Comparison of ENCODE assay signal across 8 cellular contexts in genomic region chr12:11486623-11487444, GRCh38.
DNase-seq lines count a peak whose midpoint lies in the region; ATAC-seq and TF ChIP-seq lines count a peak whose summit lies in the region.

No MANE protein-coding gene starts in this region.

- DNase-seq in AML-193 (lab: John Stamatoyannopoulos, UW) (peak; percentile 81 to 82), NCI-H748 treated with DMSO at 0.1 percent for 48 hours (lab: John Stamatoyannopoulos, UW) (peak; percentile 66), dermis microvascular lymphatic vessel endothelial cell (ENCODE audit: low read depth in 2 of 2) (peak; percentile 80 to 89), lower lobe of right lung (peak; percentile 72)
- DNase-seq in activated CD4-positive, alpha-beta T cell treated with anti-CD3 and anti-CD28 coated beads, Interleukin-2, amount 50 U/mL, for 24 hours (ENCODE audit: low read depth in 1 of 2, low spot score in 1 of 2) = peak; percentile 52 to 75
- DNase-seq in stimulated activated CD8-positive, alpha-beta memory T cell treated with anti-CD3 and anti-CD28 coated beads, Interleukin-12 subunit alpha, Interleukin-12 subunit beta, amount 100 ng/mL, for 24 hours (ENCODE audit: extremely low read depth) = peak; percentile 41

- intact Hi-C loops in lower lobe of right lung (cut with DNase I) = loop anchor here (10.0 kb wide), 1 partner anchor 712 kb away; no protein-coding TSS in a partner anchor

- H3K4me3 ChIP-seq in lower lobe of right lung = no peak overlapping the region

- no peaks in the 10 kb centered on the region for H3K4me1 ChIP-seq in lower lobe of right lung

- ATAC-seq in GM19043 (IDR thresholded peaks at IDR 0.05; ENCODE audit: low read depth, unreplicated experiment) = peak; percentile 72
- peak; percentile 63 for ATAC-seq in HG03469 (IDR thresholded peaks at IDR 0.05; ENCODE audit: unreplicated experiment)
- peak; percentile 87 to 93 for ATAC-seq in lower lobe of right lung

- no peaks in the 10 kb centered on the region for H3K27me3 ChIP-seq in lower lobe of right lung (ENCODE audit: low read depth)

- H3K9me3 ChIP-seq in lower lobe of right lung = no peaks in the 10 kb centered on the region

- TF ChIP-seq CTCF in lower lobe of right lung (IDR thresholded peaks at IDR 0.05) = peak; percentile 93

- H3K36me3 ChIP-seq in lower lobe of right lung = no peaks in the 10 kb centered on the region

- no peak overlapping the region for H3K27ac ChIP-seq in lower lobe of right lung
